ENCODE assay signal across 21 cellular contexts in genomic region chr17:59601130-59601529, GRCh38. TPM values are rescaled to one million over a fixed set of nuclear protein-coding genes. Genes with fewer than 3 reads are reported as not detected.
DNase-seq lines count a peak whose midpoint lies in the region; ATAC-seq lines count a peak whose summit lies in the region.
"Had no signal": no experiment of that assay in that cellular context is flagged by ENCODE, and none has a peak within 500 bp of the region (broad histone marks: within the 10 kb centered on the region; RNA-seq: fewer than 3 reads in every experiment).

No MANE protein-coding gene starts in this region.

- peaks cover 11% of the 10 kb centered on the region for H3K4me1 Mint-ChIP-seq in T-helper 1 cell treated with Interleukin-12 subunit alpha and Interleukin-12 subunit beta and Interleukin-4 antibody, amounts not matched to agents 30 μg/mL and 1 μg/mL, for 36 hours (ENCODE audit: low read depth)
- H3K4me1 Mint-ChIP-seq: nephron, T-cell had no signal

- DNase-seq in stimulated activated CD4-positive, alpha-beta T cell treated with anti-CD3 and anti-CD28 coated beads, Interleukin-1b, Interleukin-23, amount 100 ng/mL, for 48 hours = peak; percentile 22
- DNase-seq in stimulated activated CD4-positive, alpha-beta T cell treated with anti-CD3 and anti-CD28 coated beads, Interleukin-4, amount 100 ng/mL, for 1 hour = no peak
- no peak for DNase-seq in stimulated activated naive CD8-positive, alpha-beta T cell treated with anti-CD3 and anti-CD28 coated beads, Interleukin-15, Interleukin-2, amounts not matched to agents 100 U/mL and 50 U/mL, for 24 hours
- DNase-seq in SIG-M5 treated with dmso at 0.1 percent for 504 hours (lab: John Stamatoyannopoulos, UW; ENCODE audit: unreplicated experiment) (no peak), NCI-H1436 treated with DMSO at 0.1 percent for 48 hours (lab: John Stamatoyannopoulos, UW) (no peak), mesenteric fat pad (ENCODE audit: low spot score) (no peak)
- DNase-seq: activated CD8-positive, alpha-beta memory T cell treated with anti-CD3 and anti-CD28 coated beads, Interleukin-2, amount 50 U/mL, for 48 hours; AML-193; amniotic stem cell; Kasumi-1; kidney glomerular epithelial cell; mesenchymal stem cell; NCI-H1092 treated with DMSO at 0.1 percent for 48 hours; NCI-H524; posterior cingulate gyrus; Right ventricle myocardium superior; stimulated activated CD4-positive, alpha-beta T cell treated with anti-CD3 and anti-CD28 coated beads, Interleukin-4, amount 100 ng/mL, for 4 hours; T-cell had no signal

- H3K36me3 Mint-ChIP-seq in T-helper 1 cell treated with Interleukin-12 subunit alpha and Interleukin-12 subunit beta and Interleukin-4 antibody, amounts not matched to agents 30 μg/mL and 1 μg/mL, for 36 hours (ENCODE audit: low read depth) = peaks cover 24% of the 10 kb centered on the region

- H3K9me3 Mint-ChIP-seq in T-helper 1 cell treated with Interleukin-12 subunit alpha and Interleukin-12 subunit beta and Interleukin-4 antibody, amounts not matched to agents 30 μg/mL and 1 μg/mL, for 36 hours = no peaks in the 10 kb centered on the region
- H3K9me3 Mint-ChIP-seq: nephron, T-cell had no signal

- no peaks in the 10 kb centered on the region for H3K27me3 Mint-ChIP-seq in T-helper 1 cell treated with Interleukin-12 subunit alpha and Interleukin-12 subunit beta and Interleukin-4 antibody, amounts not matched to agents 30 μg/mL and 1 μg/mL, for 36 hours (ENCODE audit: low read depth)
- H3K27me3 Mint-ChIP-seq: T-cell had no signal

- H3K4me3 Mint-ChIP-seq in T-helper 1 cell treated with Interleukin-12 subunit alpha and Interleukin-12 subunit beta and Interleukin-4 antibody, amounts not matched to agents 30 μg/mL and 1 μg/mL, for 36 hours = no peak overlapping the region
- H3K4me3 Mint-ChIP-seq: nephron, T-cell had no signal

- peak overlapping the region; percentile 50 for H3K27ac Mint-ChIP-seq in T-helper 1 cell treated with Interleukin-12 subunit alpha and Interleukin-12 subunit beta and Interleukin-4 antibody, amounts not matched to agents 30 μg/mL and 1 μg/mL, for 36 hours
- H3K27ac Mint-ChIP-seq: nephron, T-cell had no signal

- peak; percentile 72 for ATAC-seq in GM19395 (IDR thresholded peaks at IDR 0.05; ENCODE audit: unreplicated experiment)
- ATAC-seq in stimulated activated naive CD8-positive, alpha-beta T cell treated with anti-CD3 and anti-CD28 coated beads, Interleukin-15, Interleukin-2, amounts not matched to agents 100 U/mL and 50 U/mL, for 24 hours = peak; percentile 86
- ATAC-seq: T-cell had no signal

RNA-seq across cellular contexts. Expression of gene CLTC, which starts 18.6 kb away (rescaled TPM):
- total RNA-seq in mesenteric fat pad = 261 TPM

RNA-seq across cellular contexts. Expression of gene DHX40, which starts 35.7 kb away (rescaled TPM):
- 21.3 TPM for total RNA-seq in mesenteric fat pad
